In genomic region chr17:19036186-19036585, GRCh38 we compare ENCODE assay signal across 7 cellular contexts. TPM values are rescaled to one million over a fixed set of nuclear protein-coding genes. Genes with fewer than 3 reads are reported as not detected.
DNase-seq lines count a peak whose midpoint lies in the region; ATAC-seq lines count a peak whose summit lies in the region.
"Not testable (repeated sequence)": the region's sequence is repeated elsewhere in the genome, so short reads cannot be mapped to it uniquely, and the experiment has no call there.

No MANE protein-coding gene starts in this region.

- H3K4me3 Mint-ChIP-seq in naive B cell, result not testable (repeated sequence)

- not testable (repeated sequence) for H3K27ac Mint-ChIP-seq in naive B cell

- not testable (repeated sequence) for DNase-seq in naive B cell

- H3K9me3 Mint-ChIP-seq in naive B cell, result not testable (repeated sequence)

- H3K4me1 Mint-ChIP-seq in naive B cell, result not testable (repeated sequence)

- H3K36me3 Mint-ChIP-seq in naive B cell, result not testable (repeated sequence)

- not testable (repeated sequence) for H3K27me3 Mint-ChIP-seq in naive B cell

- ATAC-seq in GM18517 (IDR thresholded peaks at IDR 0.05; ENCODE audit: unreplicated experiment), result peak; percentile 40
- ATAC-seq in GM19351 (IDR thresholded peaks at IDR 0.05; ENCODE audit: unreplicated experiment), result peak; percentile 38
- peak; percentile 32 for ATAC-seq in GM21447 (IDR thresholded peaks at IDR 0.05; ENCODE audit: unreplicated experiment)
- ATAC-seq in HG02759 (IDR thresholded peaks at IDR 0.05; ENCODE audit: unreplicated experiment), result peak; percentile 31
- peak; percentile 35 for ATAC-seq in HG03280 (IDR thresholded peaks at IDR 0.05; ENCODE audit: unreplicated experiment)
- peak; percentile 24 for ATAC-seq in HG03442 (IDR thresholded peaks at IDR 0.05; ENCODE audit: unreplicated experiment)
- ATAC-seq in naive B cell (ENCODE audit: low read depth in 2 of 2), result peak; percentile 17 to 22

RNA-seq across cellular contexts. Expression of gene GRAP, which starts 10.6 kb away (rescaled TPM):
- polyA plus RNA-seq in naive B cell (ENCODE audit: low read depth in 6 of 6), result 10 to 100 TPM; 46.2 to 90.5 (median 52.6) TPM

RNA-seq across cellular contexts. Expression of gene FAM83G, which starts 31.6 kb away (rescaled TPM):
- 1 to 10 TPM; 2.5 to 4.4 (median 2.9) TPM for polyA plus RNA-seq in naive B cell (ENCODE audit: low read depth in 6 of 6)
